Comparison of ENCODE assay signal across 24 cellular contexts in genomic region chr19:22595918-22596341, GRCh38. TPM values are rescaled to one million over a fixed set of nuclear protein-coding genes. Genes with fewer than 3 reads are reported as not detected.
A peak's percentile ranks its signal among the peaks of the same experiment; 100 is the strongest.
DNase-seq lines count a peak whose midpoint lies in the region; ATAC-seq lines count a peak whose summit lies in the region.
"Had no signal": no experiment of that assay in that cellular context is flagged by ENCODE, and none has a peak within 500 bp of the region (broad histone marks: within the 10 kb centered on the region; RNA-seq: fewer than 3 reads in every experiment).

No MANE protein-coding gene starts in this region.

- H3K4me3 Mint-ChIP-seq in naive thymus-derived CD8-positive, alpha-beta T cell: peak overlapping the region in 1 of 10 donors; percentile 18
- H3K4me3 Mint-ChIP-seq: B cell; natural killer cell; stimulated activated naive CD8-positive, alpha-beta T cell treated with anti-CD3 and anti-CD28 coated beads, Interleukin-15, amount 100 ng/mL, for 72 hours; T-helper 17 cell had no signal

- peaks cover 0 to 3% (median 2%) of the 10 kb centered on the region in 3 donors for H3K36me3 Mint-ChIP-seq in naive thymus-derived CD8-positive, alpha-beta T cell
- H3K36me3 Mint-ChIP-seq: natural killer cell had no signal

- ATAC-seq in left ventricle myocardium superior: peak; percentile 89
- no peak for ATAC-seq in naive thymus-derived CD8-positive, alpha-beta T cell
- ATAC-seq: natural killer cell; psoas muscle; stimulated activated naive CD8-positive, alpha-beta T cell treated with anti-CD3 and anti-CD28 coated beads, Interleukin-15, amount 100 ng/mL, for 72 hours; T-helper 17 cell had no signal

- no peak overlapping the region for H3K27ac Mint-ChIP-seq in naive thymus-derived CD8-positive, alpha-beta T cell
- H3K27ac Mint-ChIP-seq: B cell, natural killer cell, T-helper 17 cell had no signal

- POLR2A ChIA-PET in naive thymus-derived CD8-positive, alpha-beta T cell (lab: Charles Lee): no interaction called here

- peaks cover 3 to 37% (median 16%) of the 10 kb centered on the region in 5 donors for H3K27me3 Mint-ChIP-seq in naive thymus-derived CD8-positive, alpha-beta T cell
- H3K27me3 Mint-ChIP-seq: B cell, T-helper 17 cell had no signal

- intact Hi-C loops in left ventricle myocardium superior (cut with micrococcal nuclease) (no loop called here), posterior vena cava (cut with DNase I) (no loop called here)

- H3K9me3 Mint-ChIP-seq in naive thymus-derived CD8-positive, alpha-beta T cell: peaks cover 0 to 47% (median 30%) of the 10 kb centered on the region in 9 donors

- DNase-seq in DMS 273 (lab: John Stamatoyannopoulos, UW; ENCODE audit: unreplicated experiment) (peak; percentile 5), DMS 273 treated with DMSO at 0.1 percent for 48 hours (lab: John Stamatoyannopoulos, UW) (no peak), SK-N-DZ (ENCODE audit: low spot score) (peak; percentile 33), left ventricle myocardium superior (peak; percentile 74), posterior vena cava (ENCODE audit: low spot score) (peak; percentile 92), NCI-H2081 (lab: John Stamatoyannopoulos, UW) (no peak), NCI-H2107 treated with DMSO at 0.1 percent for 48 hours (lab: John Stamatoyannopoulos, UW; ENCODE audit: unreplicated experiment) (no peak)
- no peak for DNase-seq in naive thymus-derived CD8-positive, alpha-beta T cell
- DNase-seq: activated CD4-positive, alpha-beta T cell treated with anti-CD3 and anti-CD28 coated beads, Interleukin-2, amount 50 U/mL, for 48 hours; activated T-cell treated with anti-CD3 and anti-CD28 coated beads for 4 hours; amniotic stem cell; COR-L47; mesendoderm; natural killer cell; NCI-H1092; NCI-H2107; NCI-H774; SJCRH30; stimulated activated CD4-positive, alpha-beta T cell treated with anti-CD3 and anti-CD28 coated beads, Interleukin-4, amount 100 ng/mL, for 24 hours; stimulated activated naive CD8-positive, alpha-beta T cell treated with anti-CD3 and anti-CD28 coated beads, Interleukin-15, amount 100 ng/mL, for 72 hours; T-helper 17 cell had no signal

- H3K4me1 Mint-ChIP-seq in naive thymus-derived CD8-positive, alpha-beta T cell: peaks cover 0 to 4% (median under 1%) of the 10 kb centered on the region in 4 donors
- H3K4me1 Mint-ChIP-seq: B cell; natural killer cell; stimulated activated naive CD8-positive, alpha-beta T cell treated with anti-CD3 and anti-CD28 coated beads, Interleukin-15, amount 100 ng/mL, for 72 hours; T-helper 17 cell had no signal

RNA-seq across cellular contexts. Expression of gene ZNF492, which starts 38.2 kb away (rescaled TPM):
- polyA plus RNA-seq in SK-N-DZ (2014; cell fraction: cytosol; rRNA removed): 3.5 and 4.0 TPM in 2 replicates
- 2.6 and 3.8 TPM in 2 replicates for polyA plus RNA-seq in SK-N-DZ (2014; cell fraction: nucleus; rRNA removed)
- total RNA-seq in left ventricle myocardium superior: 0.12 TPM
- under 1 TPM; 0.23 to 0.33 TPM for total RNA-seq in posterior vena cava
- total RNA-seq in naive thymus-derived CD8-positive, alpha-beta T cell: 1 to 10 TPM; 1.0 to 1.3 TPM
- under 1 TPM; 0.07 to 0.34 (median 0.24) TPM for polyA plus RNA-seq in naive thymus-derived CD8-positive, alpha-beta T cell
- total RNA-seq: HT1080 had no signal

Comparison
In these comparisons a context has a peak if more than half of its experiments do, and no peak if none do; other contexts are left out.
1. DNase-seq: peak in DMS 273 (single experiment), SK-N-DZ (single experiment), left ventricle myocardium superior (single experiment) and posterior vena cava (single experiment); none in DMS 273 treated with DMSO at 0.1 percent for 48 hours (single experiment), NCI-H2081 (0 of 2), naive thymus-derived CD8-positive, alpha-beta T cell (0 of 10) and NCI-H2107 treated with DMSO at 0.1 percent for 48 hours (single experiment).